ENCODE assay signal across 8 cellular contexts in genomic region chr15:75646944-75647364, GRCh38. TPM values are rescaled to one million over a fixed set of nuclear protein-coding genes. Genes with fewer than 3 reads are reported as not detected.
DNase-seq lines count a peak whose midpoint lies in the region; ATAC-seq and TF ChIP-seq lines count a peak whose summit lies in the region.

No MANE protein-coding gene starts in this region.

- no peaks in the 10 kb centered on the region for H3K27me3 Mint-ChIP-seq in activated naive CD8-positive, alpha-beta T cell

- POLR2A ChIA-PET in HEK293T (lab: Yijun Ruan, JAX), result interaction anchor here (0.8 to 3.5 kb wide), 16 partner anchors 10 to 278 kb away, joined by 3 to 37 read pairs (median 4); partner anchors contain the start of genes CSPG4, MAN2C1, PTPN9 and SIN3A

- H3K9me3 ChIP-seq in iPS DF 6.9 (ENCODE audit: control insufficient read depth, insufficient read depth, low read length) (no peaks in the 10 kb centered on the region), skeletal muscle tissue (ENCODE audit: control insufficient read depth in 3 of 3, low read length in 3 of 3) (no peaks in the 10 kb centered on the region)

- H3K27ac ChIP-seq in iPS DF 6.9 (ENCODE audit: low read length) (no peak overlapping the region), skeletal muscle tissue (ENCODE audit: low read depth, low read length) (peak overlapping the region; percentile 89)

- no peaks in the 10 kb centered on the region for H3K36me3 Mint-ChIP-seq in activated naive CD8-positive, alpha-beta T cell

- H3K4me1 Mint-ChIP-seq in activated naive CD8-positive, alpha-beta T cell (ENCODE audit: low read depth), result peaks cover 26% of the 10 kb centered on the region

- no peaks in the 10 kb centered on the region for H3K9me3 Mint-ChIP-seq in activated naive CD8-positive, alpha-beta T cell (ENCODE audit: low read depth)

- TF ChIP-seq CTCF in AG10803 (conservative IDR thresholded peaks at IDR 0.05; ENCODE audit: low read length), result no peak

- H3K9ac ChIP-seq in skeletal muscle tissue (ENCODE audit: low read depth in 1 of 3, low read length in 3 of 3), result peak overlapping the region; percentile 83 to 95 (median 86)

- CTCF ChIA-PET in HEK293T (lab: Yijun Ruan, JAX), result interaction anchor here (0.6 to 1.9 kb wide), 10 partner anchors 15 to 551 kb away, joined by 3 to 12 read pairs (median 4); partner anchors contain the start of genes MAN2C1, SIN3A and SNUPN

- H3K27me3 ChIP-seq in iPS DF 6.9 (ENCODE audit: control insufficient read depth, insufficient read depth, low read length) (no peaks in the 10 kb centered on the region; the same call in 1 of the 2 replicates), skeletal muscle tissue (ENCODE audit: control insufficient read depth in 3 of 3, insufficient read depth in 3 of 3, low read length in 3 of 3) (peaks cover 0 to 5% (median 0%) of the 10 kb centered on the region in 3 donors)

- ATAC-seq in HG02981 (IDR thresholded peaks at IDR 0.05; ENCODE audit: unreplicated experiment) (no peak), GM19397 (IDR thresholded peaks at IDR 0.05; ENCODE audit: unreplicated experiment) (no peak)

- peaks cover 9% of the 10 kb centered on the region for H3K4me1 ChIP-seq in iPS DF 6.9 (ENCODE audit: control insufficient read depth, insufficient read depth, low read length)
- peaks cover 45 to 57% (median 50%) of the 10 kb centered on the region in 3 donors for H3K4me1 ChIP-seq in skeletal muscle tissue (ENCODE audit: control insufficient read depth in 3 of 3, insufficient read depth in 3 of 3, low read length in 3 of 3)

- peak overlapping the region; percentile 61 for H3K27ac Mint-ChIP-seq in activated naive CD8-positive, alpha-beta T cell

- peak overlapping the region; percentile 90 for H3K4me3 ChIP-seq in AG10803 (ENCODE audit: low read length)
- peak overlapping the region; percentile 69 for H3K4me3 ChIP-seq in iPS DF 6.9 (ENCODE audit: low read length)
- peak overlapping the region; percentile 86 to 90 (median 87) for H3K4me3 ChIP-seq in skeletal muscle tissue (ENCODE audit: low read length in 3 of 3)

- H3K36me3 ChIP-seq in iPS DF 6.9 (ENCODE audit: control insufficient read depth, insufficient read depth, low read length) (no peaks in the 10 kb centered on the region; the same call in 1 of the 2 replicates), skeletal muscle tissue (ENCODE audit: control insufficient read depth in 3 of 3, insufficient read depth in 3 of 3, low read length in 3 of 3) (peaks cover 0 to 4% (median 4%) of the 10 kb centered on the region in 3 donors)

- no CpG with 5 or more reads among the region's 26 CpGs for WGBS in iPS DF 6.9 (ENCODE audit: insufficient coverage, insufficient read length)

- H3K4me3 Mint-ChIP-seq in activated naive CD8-positive, alpha-beta T cell, result peak overlapping the region; percentile 91

- DNase-seq in AG10803 (ENCODE audit: low read depth) (no peak), HEK293T (ENCODE audit: extremely low spot score) (peak; percentile 38), iPS DF 6.9 (ENCODE audit: low read depth, low spot score) (no peak), SK-N-DZ (ENCODE audit: low spot score) (no peak)

TF ChIP-seq in HEK293T, 16 proteins besides CTCF, POLR2A, EP300 and RAD21:
- TF ChIP-seq HDGF (IDR thresholded peaks at IDR 0.05; ENCODE audit: borderline replicate concordance) (no peak), BHLHE40 (IDR thresholded peaks at IDR 0.05; ENCODE audit: borderline replicate concordance) (no peak), PKNOX1 (IDR thresholded peaks at IDR 0.05) (no peak), LEF1 (IDR thresholded peaks at IDR 0.05; ENCODE audit: borderline replicate concordance) (no peak), L3MBTL2 (conservative IDR thresholded peaks at IDR 0.05) (no peak), ARNT (IDR thresholded peaks at IDR 0.05) (no peak), CTBP1 (IDR thresholded peaks at IDR 0.05; ENCODE audit: borderline replicate concordance) (no peak), ELF4 (IDR thresholded peaks at IDR 0.05) (no peak), ZNF384 (IDR thresholded peaks at IDR 0.05) (no peak)

RNA-seq across cellular contexts. Expression of gene SNX33, which starts 0.8 kb away (rescaled TPM):
- total RNA-seq in skeletal muscle tissue, result 8.4 TPM
- polyA plus RNA-seq in SK-N-DZ (2014; cell fraction: cytosol; rRNA removed), result 3.5 and 4.2 TPM in 2 replicates
- polyA plus RNA-seq in SK-N-DZ (2014; cell fraction: nucleus; rRNA removed), result 7.1 and 10.5 TPM in 2 replicates

RNA-seq across cellular contexts. Expression of gene IMP3, which starts 6.9 kb away (rescaled TPM):
- 54.3 TPM for total RNA-seq in skeletal muscle tissue
- polyA plus RNA-seq in SK-N-DZ (2014; cell fraction: cytosol; rRNA removed), result 206 and 226 TPM in 2 replicates
- polyA plus RNA-seq in SK-N-DZ (2014; cell fraction: nucleus; rRNA removed), result 135 and 163 TPM in 2 replicates

RNA-seq across cellular contexts. Expression of gene SNUPN, which starts 21.4 kb away (rescaled TPM):
- total RNA-seq in skeletal muscle tissue, result 18.3 TPM
- 24.8 and 29.2 TPM in 2 replicates for polyA plus RNA-seq in SK-N-DZ (2014; cell fraction: cytosol; rRNA removed)
- polyA plus RNA-seq in SK-N-DZ (2014; cell fraction: nucleus; rRNA removed), result 13.8 and 15.6 TPM in 2 replicates
